19 cellular contexts compared by ENCODE assay signal in genomic region chr19:5330307-5330720, GRCh38. TPM values are rescaled to one million over a fixed set of nuclear protein-coding genes. Genes with fewer than 3 reads are reported as not detected.
DNase-seq lines count a peak whose midpoint lies in the region; ATAC-seq, FAIRE-seq and TF ChIP-seq lines count a peak whose summit lies in the region.
"Had no signal": no experiment of that assay in that cellular context is flagged by ENCODE, and none has a peak within 500 bp of the region (broad histone marks: within the 10 kb centered on the region; RNA-seq: fewer than 3 reads in every experiment).

No MANE protein-coding gene starts in this region.

- peak overlapping the region; percentile 68 for H3K27ac Mint-ChIP-seq in glutamatergic neuron (ENCODE audit: unreplicated experiment)
- H3K27ac Mint-ChIP-seq: CD8-positive, alpha-beta T cell; GM23338 had no signal

- H3K27ac ChIP-seq in A549 = no peak overlapping the region

- no peak for TF ChIP-seq RAD21 in A549 (conservative IDR thresholded peaks at IDR 0.05 in 1 of 2, IDR thresholded peaks at IDR 0.05 in 1 of 2)

- H3K27me3 Mint-ChIP-seq in glutamatergic neuron (ENCODE audit: unreplicated experiment) = peaks cover 8% of the 10 kb centered on the region

- TF ChIP-seq POLR2A in A549 (IDR thresholded peaks at IDR 0.05; ENCODE audit: low read length) = no peak

- TF ChIP-seq EP300 in A549 (IDR thresholded peaks at IDR 0.05) = no peak

- H3K4me1 ChIP-seq in A549 = no peaks in the 10 kb centered on the region

- H3K9me3 Mint-ChIP-seq in glutamatergic neuron (ENCODE audit: unreplicated experiment) = peaks cover 6% of the 10 kb centered on the region
- H3K9me3 Mint-ChIP-seq: CD8-positive, alpha-beta T cell; GM23338 had no signal

- no peak for FAIRE-seq in A549 (lab: Jason Lieb, UNC)

- H3K4me3 ChIP-seq in A549 (no peak overlapping the region), GM12864 (ENCODE audit: low read depth, low read length) (no peak overlapping the region)
- no peak overlapping the region for H3K4me3 ChIP-seq in Jurkat, Clone E6-1 (ENCODE audit: low read length)
- H3K4me3 ChIP-seq: GM23338 had no signal

- CTCF ChIA-PET in A549 (lab: Yijun Ruan, JAX) = no interaction called here

- no peaks in the 10 kb centered on the region for H3K36me3 Mint-ChIP-seq in glutamatergic neuron (ENCODE audit: unreplicated experiment)
- H3K36me3 Mint-ChIP-seq: CD8-positive, alpha-beta T cell had no signal

- no peaks in the 10 kb centered on the region for H3K9me3 ChIP-seq in A549

- WGBS in A549 (ENCODE audit: missing lambda C conversion rate) = 88% methylated on average over 10 of the region's 10 CpGs

- POLR2A ChIA-PET in A549 (lab: Yijun Ruan, JAX) = no interaction called here

- DNase-seq in A549 (ENCODE audit: low read depth in 1 of 2, low spot score in 1 of 2) (no peak), GM12864 (ENCODE audit: low read depth) (peak; percentile 29), glutamatergic neuron (no peak), A172 (ENCODE audit: low spot score) (no peak), kidney tubule cell (ENCODE audit: low spot score) (no peak)
- DNase-seq in Jurkat, Clone E6-1 (ENCODE audit: low read depth, low spot score) = peak; percentile 83
- DNase-seq: 8988T; Calu3; CD8-positive, alpha-beta T cell; EL; KG1; NCI-H1417; NCI-H187; NCI-H345; NCI-H526; T-helper 1 cell had no signal

- no peak overlapping the region for H3K4me3 Mint-ChIP-seq in glutamatergic neuron (ENCODE audit: unreplicated experiment)
- H3K4me3 Mint-ChIP-seq: CD8-positive, alpha-beta T cell; GM23338 had no signal

- H3K4me1 Mint-ChIP-seq in glutamatergic neuron (ENCODE audit: low read depth, unreplicated experiment) = peaks cover 29% of the 10 kb centered on the region

- ATAC-seq in A549 (no peak), GM21737 (IDR thresholded peaks at IDR 0.05; ENCODE audit: unreplicated experiment) (no peak), GM18511 (IDR thresholded peaks at IDR 0.05; ENCODE audit: unreplicated experiment) (no peak)
- ATAC-seq: CD8-positive, alpha-beta T cell; GM23338 had no signal

- H3K4me2 ChIP-seq in A549 = no peak overlapping the region
- H3K4me2 ChIP-seq: GM23338 had no signal

- TF ChIP-seq CTCF in A549 (IDR thresholded peaks at IDR 0.05) = no peak
- TF ChIP-seq CTCF in GM12864 (IDR thresholded peaks at IDR 0.05; ENCODE audit: low read depth, low read length, missing control alignments) = no peak
- TF ChIP-seq CTCF in glutamatergic neuron (IDR thresholded peaks at IDR 0.05; ENCODE audit: partially characterized antibody, unreplicated experiment) = no peak

TF ChIP-seq in A549, 52 proteins besides CTCF, POLR2A, EP300 and RAD21:
- peak; percentile 57; the same call in 1 of the 2 replicates for TF ChIP-seq KDM1A (IDR thresholded peaks at IDR 0.05; ENCODE audit: low read depth)
- TF ChIP-seq EHF (CRISPR knock-in tag; IDR thresholded peaks at IDR 0.05) = no peak

RNA-seq across cellular contexts. Expression of gene PTPRS, which starts 10.3 kb away (rescaled TPM):
- 22.3 and 25.0 TPM in 2 replicates for polyA plus RNA-seq in A549 (2011; rRNA removed)
- 41.9 and 53.1 TPM in 2 replicates for polyA plus RNA-seq in A549 (2012; cell fraction: cytosol; rRNA removed)
- polyA plus RNA-seq in A549 (2012; cell fraction: nucleus; rRNA removed) = 114 and 145 TPM in 2 replicates
- 38.8 to 44.7 TPM (median 41.6 TPM) in 3 replicates for polyA plus RNA-seq in A549 (2017; fragmentation: RNase III; extraction: RNeasy Plus Mini Kit Qiagen cat#74134 plus additional on column Dnase treatment)
- polyA minus RNA-seq in A549 (2011; rRNA and poly(A)+ RNA removed) = 98.8 and 140 TPM in 2 replicates
- 47.6 TPM for polyA plus RNA-seq in Jurkat, Clone E6-1 (2012; ENCODE audit: insufficient read depth, insufficient read length)
- 1,064 TPM for total RNA-seq in glutamatergic neuron (ENCODE audit: unreplicated experiment)
- total RNA-seq in A172 (2014; rRNA removed; shearing (Covaris generic)) = 66.3 and 75.1 TPM in 2 replicates

Comparison
In these comparisons a context has a peak if more than half of its experiments do, and no peak if none do; other contexts are left out.
1. DNase-seq: peak in GM12864 (single experiment) and Jurkat, Clone E6-1 (single experiment); none in A549 (0 of 2), glutamatergic neuron (single experiment), A172 (single experiment) and kidney tubule cell (single experiment).
2. RNA of gene PTPRS, which starts 10.3 kb away (total RNA-seq): 1,064 TPM in glutamatergic neuron (single experiment); 66.3 to 75.1 TPM in A172; every median in the first group is over 10 times any median in the second.